9 cellular contexts compared by ENCODE assay signal in genomic region chr5:98309785-98310566, GRCh38.
DNase-seq lines count a peak whose midpoint lies in the region; ATAC-seq, FAIRE-seq and TF ChIP-seq lines count a peak whose summit lies in the region.
"Had no signal": no experiment of that assay in that cellular context is flagged by ENCODE, and none has a peak within 500 bp of the region (broad histone marks: within the 10 kb centered on the region; RNA-seq: fewer than 3 reads in every experiment).

No MANE protein-coding gene starts in this region.

- H3K4me3 ChIP-seq in H7 (ENCODE audit: insufficient read depth, low read depth, low read length), result no peak overlapping the region
- H3K4me3 ChIP-seq in keratinocyte (ENCODE audit: control insufficient read depth in 2 of 3, extremely low read depth in 1 of 3, insufficient read depth in 2 of 3, low read depth in 1 of 3, low read length in 3 of 3), result peak overlapping the region in 1 of 3 experiments; percentile 19
- no peak overlapping the region for H3K4me3 ChIP-seq in small intestine (ENCODE audit: low read depth in 1 of 2, low read length in 2 of 2)

- peak overlapping the region; percentile 90 for H3K27ac ChIP-seq in keratinocyte (ENCODE audit: control insufficient read depth, insufficient read depth, low read length)
- peak overlapping the region in 1 of 2 donors; percentile 13 for H3K27ac ChIP-seq in small intestine (ENCODE audit: low read depth in 1 of 2, low read length in 1 of 2)

- H4K20me1 ChIP-seq in keratinocyte (ENCODE audit: control insufficient read depth, extremely low read depth, insufficient read depth, low read length), result no peaks in the 10 kb centered on the region

- peak overlapping the region; percentile 15 for H3K27ac Mint-ChIP-seq in activated T-cell treated with anti-CD3 and anti-CD28 coated beads, Interleukin-2, amount 50 U/mL, for 24 hours
- peak overlapping the region; percentile 7 for H3K27ac Mint-ChIP-seq in activated naive CD8-positive, alpha-beta T cell treated with anti-CD3 and anti-CD28 coated beads, Interleukin-2, amount 10 ng/mL, durations not matched to agents 7 days and 5 days
- no peak overlapping the region for H3K27ac Mint-ChIP-seq in progenitor cell of endocrine pancreas

- dilution Hi-C loops in keratinocyte (cut with MboI; ENCODE audit: extremely low pct_ligation_motif_present, low sequenced_read_pairs), result no loop called here

- H3K36me3 ChIP-seq in H7 (replicated peaks; ENCODE audit: control insufficient read depth, insufficient read depth, low read length) (no peaks in the 10 kb centered on the region), keratinocyte (ENCODE audit: control insufficient read depth in 2 of 2, extremely low read depth in 1 of 2, insufficient read depth in 2 of 2, low read length in 2 of 2) (no peaks in the 10 kb centered on the region), small intestine (ENCODE audit: control insufficient read depth in 2 of 2, insufficient read depth in 2 of 2, low read length in 2 of 2) (no peaks in the 10 kb centered on the region)

- H3K4me1 Mint-ChIP-seq in activated T-cell treated with anti-CD3 and anti-CD28 coated beads, Interleukin-2, amount 50 U/mL, for 24 hours (ENCODE audit: low read depth), result peaks cover 10% of the 10 kb centered on the region
- H3K4me1 Mint-ChIP-seq in activated naive CD8-positive, alpha-beta T cell treated with anti-CD3 and anti-CD28 coated beads, Interleukin-2, amount 10 ng/mL, durations not matched to agents 7 days and 5 days, result peaks cover 2% of the 10 kb centered on the region
- peaks cover 1% of the 10 kb centered on the region for H3K4me1 Mint-ChIP-seq in progenitor cell of endocrine pancreas (ENCODE audit: low read depth)

- no peaks in the 10 kb centered on the region for H3K79me2 ChIP-seq in keratinocyte (ENCODE audit: control insufficient read depth, insufficient read depth, low read length)

- H3K9me3 Mint-ChIP-seq in activated T-cell treated with anti-CD3 and anti-CD28 coated beads, Interleukin-2, amount 50 U/mL, for 24 hours, result no peaks in the 10 kb centered on the region
- no peaks in the 10 kb centered on the region for H3K9me3 Mint-ChIP-seq in activated naive CD8-positive, alpha-beta T cell treated with anti-CD3 and anti-CD28 coated beads, Interleukin-2, amount 10 ng/mL, durations not matched to agents 7 days and 5 days
- no peaks in the 10 kb centered on the region for H3K9me3 Mint-ChIP-seq in progenitor cell of endocrine pancreas (ENCODE audit: low read depth)

- 41 to 78% (median 64%) methylated on average over 7 of the region's 7 CpGs for WGBS in small intestine, 3 donors

- no peak overlapping the region for H3K4me3 Mint-ChIP-seq in activated T-cell treated with anti-CD3 and anti-CD28 coated beads, Interleukin-2, amount 50 U/mL, for 24 hours
- H3K4me3 Mint-ChIP-seq in activated naive CD8-positive, alpha-beta T cell treated with anti-CD3 and anti-CD28 coated beads, Interleukin-2, amount 10 ng/mL, durations not matched to agents 7 days and 5 days, result peak overlapping the region; percentile 2
- no peak overlapping the region for H3K4me3 Mint-ChIP-seq in progenitor cell of endocrine pancreas (ENCODE audit: low read depth)

- no peak for DNase-seq in activated T-cell treated with anti-CD3 and anti-CD28 coated beads, Interleukin-2, amount 50 U/mL, for 24 hours
- DNase-seq in activated T-cell treated with anti-CD3 and anti-CD28 coated beads, Interleukin-2, amount 50 U/mL, for 1 hour, result no peak
- peak; percentile 7 for DNase-seq in H7
- DNase-seq in M059J (ENCODE audit: low read depth), result peak; percentile 100
- no peak for DNase-seq in activated naive CD8-positive, alpha-beta T cell treated with anti-CD3 and anti-CD28 coated beads, Interleukin-2, amount 10 ng/mL, durations not matched to agents 7 days and 5 days
- peak; percentile 77 for DNase-seq in keratinocyte (ENCODE audit: low read depth, low spot score)
- DNase-seq in progenitor cell of endocrine pancreas (ENCODE audit: low spot score, unreplicated experiment), result no peak
- no peak for DNase-seq in small intestine

- ATAC-seq in activated naive CD8-positive, alpha-beta T cell treated with anti-CD3 and anti-CD28 coated beads, Interleukin-2, amount 10 ng/mL, durations not matched to agents 7 days and 5 days (ENCODE audit: low read depth), result peak; percentile 45

- H3K4me1 ChIP-seq in keratinocyte (ENCODE audit: control insufficient read depth, extremely low read depth, insufficient read depth, low read length), result peaks cover 53% of the 10 kb centered on the region
- H3K4me1 ChIP-seq in small intestine (ENCODE audit: control insufficient read depth in 2 of 2, insufficient read depth in 1 of 2, low read depth in 1 of 2, low read length in 1 of 2), result no peaks in the 10 kb centered on the region

- H3K27me3 ChIP-seq in H7 (ENCODE audit: control insufficient read depth, insufficient read depth, low read length), result no peaks in the 10 kb centered on the region
- H3K27me3 ChIP-seq in keratinocyte (ENCODE audit: control insufficient read depth, extremely low read depth, insufficient read depth, low read length), result no peaks in the 10 kb centered on the region
- H3K27me3 ChIP-seq in small intestine (ENCODE audit: control insufficient read depth in 2 of 2, insufficient read depth in 2 of 2, low read length in 2 of 2), result no peaks in the 10 kb centered on the region

- no peaks in the 10 kb centered on the region for H3K9me1 ChIP-seq in keratinocyte (ENCODE audit: control insufficient read depth, extremely low read depth, insufficient read depth, low read length)

- peak overlapping the region; percentile 74 for H3K4me2 ChIP-seq in keratinocyte (ENCODE audit: control insufficient read depth, extremely low read depth, insufficient read depth, low read depth, low read length)

- H3K9me3 ChIP-seq in keratinocyte (ENCODE audit: control insufficient read depth, low read depth, low read length) (no peaks in the 10 kb centered on the region), small intestine (ENCODE audit: control insufficient read depth, low read depth) (no peaks in the 10 kb centered on the region)

- H2AFZ ChIP-seq in keratinocyte (ENCODE audit: control insufficient read depth, low read length), result peak overlapping the region; percentile 32

- POLR2A ChIA-PET in activated naive CD8-positive, alpha-beta T cell treated with anti-CD3 and anti-CD28 coated beads, Interleukin-2, amount 10 ng/mL, durations not matched to agents 7 days and 5 days (lab: Charles Lee), result no interaction called here

- H3K9ac ChIP-seq in keratinocyte (ENCODE audit: control insufficient read depth, extremely low read depth, insufficient read depth, low read length), result peak overlapping the region; percentile 69

- TF ChIP-seq CTCF in keratinocyte (optimal IDR thresholded peaks at IDR 0.05 in 1 of 3, IDR thresholded peaks at IDR 0.05 in 1 of 3, conservative IDR thresholded peaks at IDR 0.05 in 1 of 3; ENCODE audit: extremely low read depth in 1 of 3, insufficient read depth in 2 of 3, low read length in 3 of 3), result no peak
- no peak for TF ChIP-seq CTCF in progenitor cell of endocrine pancreas (IDR thresholded peaks at IDR 0.05; ENCODE audit: unreplicated experiment)

- no peaks in the 10 kb centered on the region for H3K36me3 Mint-ChIP-seq in activated T-cell treated with anti-CD3 and anti-CD28 coated beads, Interleukin-2, amount 50 U/mL, for 24 hours (ENCODE audit: low read depth)
- H3K36me3 Mint-ChIP-seq in activated naive CD8-positive, alpha-beta T cell treated with anti-CD3 and anti-CD28 coated beads, Interleukin-2, amount 10 ng/mL, durations not matched to agents 7 days and 5 days, result no peaks in the 10 kb centered on the region
- no peaks in the 10 kb centered on the region for H3K36me3 Mint-ChIP-seq in progenitor cell of endocrine pancreas (ENCODE audit: insufficient read depth)

- no peaks in the 10 kb centered on the region for H3K27me3 Mint-ChIP-seq in activated T-cell treated with anti-CD3 and anti-CD28 coated beads, Interleukin-2, amount 50 U/mL, for 24 hours
- H3K27me3 Mint-ChIP-seq in activated naive CD8-positive, alpha-beta T cell treated with anti-CD3 and anti-CD28 coated beads, Interleukin-2, amount 10 ng/mL, durations not matched to agents 7 days and 5 days, result peaks cover 3% of the 10 kb centered on the region
- H3K27me3 Mint-ChIP-seq in progenitor cell of endocrine pancreas, result no peaks in the 10 kb centered on the region

- FAIRE-seq in keratinocyte (lab: Jason Lieb, UNC) (peak; percentile 96), small intestine (lab: Jason Lieb, UNC) (no peak)
- FAIRE-seq: colon had no signal

Comparison
In these comparisons a context has a peak if more than half of its experiments do, and no peak if none do; other contexts are left out.
1. DNase-seq: peak in H7 (single experiment), M059J (single experiment) and keratinocyte (single experiment); none in activated T-cell treated with anti-CD3 and anti-CD28 coated beads, Interleukin-2, amount 50 U/mL, for 24 hours (single experiment), activated T-cell treated with anti-CD3 and anti-CD28 coated beads, Interleukin-2, amount 50 U/mL, for 1 hour (single experiment), activated naive CD8-positive, alpha-beta T cell treated with anti-CD3 and anti-CD28 coated beads, Interleukin-2, amount 10 ng/mL, durations not matched to agents 7 days and 5 days (single experiment), progenitor cell of endocrine pancreas (single experiment) and small intestine (single experiment).